In the genomic region with DNA sequence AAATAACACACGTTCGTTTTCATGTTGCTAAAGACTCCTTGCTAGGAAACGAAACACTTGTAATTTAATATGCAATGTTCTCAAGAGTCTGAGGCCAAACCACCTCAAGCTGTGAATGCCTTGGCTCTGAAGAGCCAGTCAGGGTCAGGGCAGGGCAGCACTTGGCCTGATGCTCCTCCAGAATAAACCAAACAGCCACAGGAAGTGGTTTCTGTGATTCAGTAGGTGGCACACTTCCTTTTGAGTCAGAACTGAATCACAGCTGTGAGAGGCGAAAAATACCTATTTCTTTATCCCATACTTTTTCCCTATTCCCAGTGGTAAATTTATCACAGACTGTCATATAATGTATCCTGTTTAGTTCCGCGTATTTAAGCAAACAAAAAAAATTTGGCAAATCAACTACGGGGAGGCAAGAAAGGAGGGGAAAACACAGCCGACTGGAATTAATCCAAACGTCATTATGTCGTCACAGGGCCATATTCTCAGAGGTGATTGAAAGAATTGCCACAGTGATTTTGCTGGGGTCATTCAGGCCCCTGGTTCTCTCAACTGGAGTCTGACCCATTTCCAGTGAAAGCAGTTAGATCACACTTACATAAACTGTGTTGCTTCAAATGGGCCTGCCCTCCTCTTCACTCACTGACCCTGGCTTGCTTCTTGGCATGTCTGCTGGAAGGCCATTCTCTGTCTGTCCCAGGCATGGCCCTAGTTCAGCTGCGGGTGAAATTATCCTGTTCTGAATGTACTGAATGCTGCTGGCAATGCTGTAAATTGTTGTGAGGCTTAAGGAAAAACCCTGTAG, we compare ENCODE assay signal across 8 cellular contexts.
DNase-seq lines count a peak whose midpoint lies in the region; ATAC-seq, FAIRE-seq and TF ChIP-seq lines count a peak whose summit lies in the region.

No MANE protein-coding gene starts in this region.

- H3K9me3 ChIP-seq in A549 (no peaks in the 10 kb centered on the region), stomach (no peaks in the 10 kb centered on the region)

- CTCF ChIA-PET in A549 (lab: Yijun Ruan, JAX): interaction anchor here (0.6 to 3.5 kb wide), 10 partner anchors 10 to 446 kb away, joined by 3 to 14 read pairs (median 4); no protein-coding TSS in a partner anchor

- H3K4me1 ChIP-seq in A549 (peaks cover 57% of the 10 kb centered on the region), stomach (peaks cover 8 to 46% (median 30%) of the 10 kb centered on the region in 4 donors)

- H3K4me3 Mint-ChIP-seq in natural killer cell treated with Interleukin-12 subunit alpha and Interleukin-12 subunit beta and Interleukin-15 and Interleukin-18, amount 100 ng/mL, for 72 hours: peak overlapping the region; percentile 92

- intact Hi-C loops in stomach (cut with DNase I; ENCODE audit: low total_unique reads): no loop called here

- H3K27me3 Mint-ChIP-seq in natural killer cell treated with Interleukin-12 subunit alpha and Interleukin-12 subunit beta and Interleukin-15 and Interleukin-18, amount 100 ng/mL, for 72 hours: no peaks in the 10 kb centered on the region

- TF ChIP-seq EP300 in A549 (IDR thresholded peaks at IDR 0.05): peak; percentile 84 to 91; a peak in 4 of 5 replicates
- peak; percentile 51 for TF ChIP-seq EP300 in stomach (IDR thresholded peaks at IDR 0.05)

- no peaks in the 10 kb centered on the region for H3K36me3 ChIP-seq in stomach

- POLR2A ChIA-PET in A549 (lab: Yijun Ruan, JAX): interaction anchor here (0.7 to 4.7 kb wide), 8 partner anchors 9 to 329 kb away, joined by 3 to 57 read pairs (median 4); a partner anchor contains a TSS

- TF ChIP-seq POLR2A in A549 (IDR thresholded peaks at IDR 0.05; ENCODE audit: low read length) (no peak), stomach (IDR thresholded peaks at IDR 0.05) (no peak)

- peaks cover 48 to 52% of the 10 kb centered on the region in 2 donors for H3K4me1 Mint-ChIP-seq in natural killer cell treated with Interleukin-12 subunit alpha and Interleukin-12 subunit beta and Interleukin-15 and Interleukin-18, amount 100 ng/mL, for 72 hours (ENCODE audit: low read depth in 2 of 2)

- DNase-seq in A549 (ENCODE audit: low read depth in 1 of 2, low spot score in 1 of 2): peak; percentile 86 to 94
- DNase-seq in NOMO-1 treated with DMSO at 0.1 percent for 48 hours (lab: John Stamatoyannopoulos, UW; ENCODE audit: unreplicated experiment): peak; percentile 92
- DNase-seq in activated T-cell treated with anti-CD3 and anti-CD28 coated beads for 48 hours (ENCODE audit: low read depth): peak; percentile 45
- peak; percentile 88 for DNase-seq in natural killer cell treated with Interleukin-12 subunit alpha and Interleukin-12 subunit beta and Interleukin-15 and Interleukin-18, amount 100 ng/mL, for 72 hours (ENCODE audit: low spot score)
- peak; percentile 50 for DNase-seq in stomach

- peak; percentile 82 for FAIRE-seq in A549 (lab: Jason Lieb, UNC)

- H3K36me3 Mint-ChIP-seq in natural killer cell treated with Interleukin-12 subunit alpha and Interleukin-12 subunit beta and Interleukin-15 and Interleukin-18, amount 100 ng/mL, for 72 hours: peaks cover 12% of the 10 kb centered on the region

- peak; percentile 35 to 65; a peak in 4 of 5 replicates for TF ChIP-seq RAD21 in A549 (conservative IDR thresholded peaks at IDR 0.05 in 1 of 2, IDR thresholded peaks at IDR 0.05 in 1 of 2)

- TF ChIP-seq CTCF in A549 (IDR thresholded peaks at IDR 0.05): no peak
- no peak for TF ChIP-seq CTCF in stomach (IDR thresholded peaks at IDR 0.05)

- H3K27ac ChIP-seq in A549: peak overlapping the region; percentile 91 to 94
- H3K27ac ChIP-seq in stomach: peak overlapping the region; percentile 42 to 85 (median 83)

- ATAC-seq in A549 (peak; percentile 78 to 80), GM18519 (IDR thresholded peaks at IDR 0.05; ENCODE audit: low FRiP score, unreplicated experiment) (peak; percentile 82), HG03045 (IDR thresholded peaks at IDR 0.05; ENCODE audit: unreplicated experiment) (peak; percentile 93), esophagus mucosa (peak; percentile 93)
- ATAC-seq in natural killer cell treated with Interleukin-12 subunit alpha and Interleukin-12 subunit beta and Interleukin-15 and Interleukin-18, amount 100 ng/mL, for 72 hours: peak; percentile 89 to 91

- H3K4me3 ChIP-seq in A549 (peak overlapping the region; percentile 41), stomach (no peak overlapping the region)

- WGBS in A549 (ENCODE audit: missing lambda C conversion rate): 2% methylated on average over 11 of the region's 11 CpGs
- WGBS in stomach, 5 donors: 32 to 54% (median 43%) methylated on average over 11 of the region's 11 CpGs

- peak overlapping the region; percentile 89 for H3K4me2 ChIP-seq in A549

- H3K27me3 ChIP-seq in stomach: no peaks in the 10 kb centered on the region

- peaks cover 3% of the 10 kb centered on the region for H3K9me3 Mint-ChIP-seq in natural killer cell treated with Interleukin-12 subunit alpha and Interleukin-12 subunit beta and Interleukin-15 and Interleukin-18, amount 100 ng/mL, for 72 hours

- peak overlapping the region; percentile 82 to 94 for H3K27ac Mint-ChIP-seq in natural killer cell treated with Interleukin-12 subunit alpha and Interleukin-12 subunit beta and Interleukin-15 and Interleukin-18, amount 100 ng/mL, for 72 hours

TF ChIP-seq in A549, 52 proteins besides CTCF, POLR2A, EP300 and RAD21 (continues in another document):
- TF ChIP-seq, protein P1, sequence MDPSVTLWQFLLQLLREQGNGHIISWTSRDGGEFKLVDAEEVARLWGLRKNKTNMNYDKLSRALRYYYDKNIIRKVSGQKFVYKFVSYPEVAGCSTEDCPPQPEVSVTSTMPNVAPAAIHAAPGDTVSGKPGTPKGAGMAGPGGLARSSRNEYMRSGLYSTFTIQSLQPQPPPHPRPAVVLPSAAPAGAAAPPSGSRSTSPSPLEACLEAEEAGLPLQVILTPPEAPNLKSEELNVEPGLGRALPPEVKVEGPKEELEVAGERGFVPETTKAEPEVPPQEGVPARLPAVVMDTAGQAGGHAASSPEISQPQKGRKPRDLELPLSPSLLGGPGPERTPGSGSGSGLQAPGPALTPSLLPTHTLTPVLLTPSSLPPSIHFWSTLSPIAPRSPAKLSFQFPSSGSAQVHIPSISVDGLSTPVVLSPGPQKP (IDR thresholded peaks at IDR 0.05; ENCODE audit: low read depth, low read length): no peak
- TF ChIP-seq RCOR1 (IDR thresholded peaks at IDR 0.05; ENCODE audit: low read depth, low read length) (no peak), TP53 (CRISPR knock-in tag; IDR thresholded peaks at IDR 0.05) (peak; percentile 89), MAZ (IDR thresholded peaks at IDR 0.05; ENCODE audit: borderline replicate concordance, low read depth, low read length) (no peak), EHMT2 (IDR thresholded peaks at IDR 0.05; ENCODE audit: low read depth) (no peak), HDAC2 (IDR thresholded peaks at IDR 0.05) (no peak), GATA3 (IDR thresholded peaks at IDR 0.05; ENCODE audit: borderline replicate concordance) (peak; percentile 91; the same call in 1 of the 2 replicates), EHF (CRISPR knock-in tag; IDR thresholded peaks at IDR 0.05) (peak; percentile 54; the same call in 1 of the 2 replicates), RFX5 (IDR thresholded peaks at IDR 0.05) (no peak), FOSB (CRISPR knock-in tag; IDR thresholded peaks at IDR 0.05) (peak; percentile 41; the same call in 1 of the 2 replicates), FOSL2 (IDR thresholded peaks at IDR 0.05) (peak; percentile 92), FOSL2 (CRISPR knock-in tag; IDR thresholded peaks at IDR 0.05) (peak; percentile 95), SMC3 (IDR thresholded peaks at IDR 0.05) (peak; percentile 52), KDM1A (IDR thresholded peaks at IDR 0.05; ENCODE audit: low read depth) (no peak), CHD4 (IDR thresholded peaks at IDR 0.05; ENCODE audit: borderline replicate concordance) (no peak), NFE2L2 (conservative IDR thresholded peaks at IDR 0.05; ENCODE audit: low read length) (no peak), BHLHE40 (IDR thresholded peaks at IDR 0.05; ENCODE audit: low read depth, low read length) (no peak; the same call in 1 of the 2 replicates), ZNF302 (CRISPR knock-in tag; IDR thresholded peaks at IDR 0.05) (peak; percentile 55; the same call in 1 of the 2 replicates), FOXS1 (CRISPR knock-in tag; IDR thresholded peaks at IDR 0.05) (no peak)
- TF ChIP-seq, protein P2, sequence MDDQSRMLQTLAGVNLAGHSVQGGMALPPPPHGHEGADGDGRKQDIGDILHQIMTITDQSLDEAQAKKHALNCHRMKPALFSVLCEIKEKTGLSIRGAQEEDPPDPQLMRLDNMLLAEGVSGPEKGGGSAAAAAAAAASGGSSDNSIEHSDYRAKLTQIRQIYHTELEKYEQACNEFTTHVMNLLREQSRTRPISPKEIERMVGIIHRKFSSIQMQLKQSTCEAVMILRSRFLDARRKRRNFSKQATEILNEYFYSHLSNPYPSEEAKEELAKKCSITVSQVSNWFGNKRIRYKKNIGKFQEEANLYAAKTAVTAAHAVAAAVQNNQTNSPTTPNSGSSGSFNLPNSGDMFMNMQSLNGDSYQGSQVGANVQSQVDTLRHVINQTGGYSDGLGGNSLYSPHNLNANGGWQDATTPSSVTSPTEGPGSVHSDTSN (IDR thresholded peaks at IDR 0.05): no peak
- TF ChIP-seq, protein P3, sequence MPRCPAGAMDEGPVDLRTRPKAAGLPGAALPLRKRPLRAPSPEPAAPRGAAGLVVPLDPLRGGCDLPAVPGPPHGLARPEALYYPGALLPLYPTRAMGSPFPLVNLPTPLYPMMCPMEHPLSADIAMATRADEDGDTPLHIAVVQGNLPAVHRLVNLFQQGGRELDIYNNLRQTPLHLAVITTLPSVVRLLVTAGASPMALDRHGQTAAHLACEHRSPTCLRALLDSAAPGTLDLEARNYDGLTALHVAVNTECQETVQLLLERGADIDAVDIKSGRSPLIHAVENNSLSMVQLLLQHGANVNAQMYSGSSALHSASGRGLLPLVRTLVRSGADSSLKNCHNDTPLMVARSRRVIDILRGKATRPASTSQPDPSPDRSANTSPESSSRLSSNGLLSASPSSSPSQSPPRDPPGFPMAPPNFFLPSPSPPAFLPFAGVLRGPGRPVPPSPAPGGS (IDR thresholded peaks at IDR 0.05): peak; percentile 82; the same call in 2 of the 3 replicates
- TF ChIP-seq, protein P4, sequence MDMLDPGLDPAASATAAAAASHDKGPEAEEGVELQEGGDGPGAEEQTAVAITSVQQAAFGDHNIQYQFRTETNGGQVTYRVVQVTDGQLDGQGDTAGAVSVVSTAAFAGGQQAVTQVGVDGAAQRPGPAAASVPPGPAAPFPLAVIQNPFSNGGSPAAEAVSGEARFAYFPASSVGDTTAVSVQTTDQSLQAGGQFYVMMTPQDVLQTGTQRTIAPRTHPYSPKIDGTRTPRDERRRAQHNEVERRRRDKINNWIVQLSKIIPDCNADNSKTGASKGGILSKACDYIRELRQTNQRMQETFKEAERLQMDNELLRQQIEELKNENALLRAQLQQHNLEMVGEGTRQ (IDR thresholded peaks at IDR 0.05): no peak
- TF ChIP-seq, protein P5, sequence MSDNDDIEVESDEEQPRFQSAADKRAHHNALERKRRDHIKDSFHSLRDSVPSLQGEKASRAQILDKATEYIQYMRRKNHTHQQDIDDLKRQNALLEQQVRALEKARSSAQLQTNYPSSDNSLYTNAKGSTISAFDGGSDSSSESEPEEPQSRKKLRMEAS (IDR thresholded peaks at IDR 0.05): peak; percentile 72
